ENCODE assay signal across 35 cellular contexts in genomic region chr3:25071846-25072245, GRCh38.
DNase-seq lines count a peak whose midpoint lies in the region; ATAC-seq, FAIRE-seq and TF ChIP-seq lines count a peak whose summit lies in the region.
"Had no signal": no experiment of that assay in that cellular context is flagged by ENCODE, and none has a peak within 500 bp of the region (broad histone marks: within the 10 kb centered on the region; RNA-seq: fewer than 3 reads in every experiment).

No MANE protein-coding gene starts in this region.

- no peak for ATAC-seq in GM23338
- no peak for ATAC-seq in GM19452 (IDR thresholded peaks at IDR 0.05; ENCODE audit: unreplicated experiment)
- ATAC-seq: A549; CD8-positive, alpha-beta T cell had no signal

- H3K27ac Mint-ChIP-seq in GM23338, result no peak overlapping the region
- H3K27ac Mint-ChIP-seq: B cell; CD14-positive monocyte; CD4-positive, alpha-beta memory T cell; CD4-positive, alpha-beta T cell; CD4-positive, CD25-positive, alpha-beta regulatory T cell; CD8-positive, alpha-beta memory T cell; CD8-positive, alpha-beta T cell had no signal

- peak overlapping the region; percentile 98 for H2BK12ac ChIP-seq in trophoblast cell (ENCODE audit: low read length)

- no peak overlapping the region for H3K4ac ChIP-seq in trophoblast cell (ENCODE audit: low read depth, low read length)

- H3K9me2 ChIP-seq in GM23338 (ENCODE audit: insufficient read depth), result no peaks in the 10 kb centered on the region

- H2BK120ac ChIP-seq in trophoblast cell (ENCODE audit: insufficient read depth, low read length, poor library complexity), result peak overlapping the region; percentile 49

- H3F3A ChIP-seq in GM23338 (replicated peaks; ENCODE audit: low read depth), result no peaks in the 10 kb centered on the region

- no peaks in the 10 kb centered on the region for H3K9me3 Mint-ChIP-seq in GM23338

- H3K9ac ChIP-seq in endothelial cell of umbilical vein (replicated peaks; ENCODE audit: extremely low read depth, insufficient read depth, low read length) (no peak overlapping the region), trophoblast cell (ENCODE audit: low read length) (no peak overlapping the region)
- H3K9ac ChIP-seq: BLaER1; BLaER1 treated with 17β-estradiol and CSF1 and Interleukin-3, amounts not matched to agents 10 nM and 100 nM had no signal

- H3K4me1 Mint-ChIP-seq in GM23338, result peaks cover 6% of the 10 kb centered on the region; the same call in 2 of the 3 replicates
- H3K4me1 Mint-ChIP-seq: B cell; CD14-positive monocyte; CD4-positive, alpha-beta memory T cell; CD4-positive, CD25-positive, alpha-beta regulatory T cell; CD8-positive, alpha-beta memory T cell had no signal

- H3K27me3 Mint-ChIP-seq in GM23338 (ENCODE audit: insufficient read depth, low read depth, poor library complexity), result no peaks in the 10 kb centered on the region
- H3K27me3 Mint-ChIP-seq: B cell; CD4-positive, alpha-beta memory T cell; CD4-positive, alpha-beta T cell; CD4-positive, CD25-positive, alpha-beta regulatory T cell; CD8-positive, alpha-beta memory T cell had no signal

- H2AFZ ChIP-seq in GM23338, result peak overlapping the region; percentile 21; the same call in 1 of the 2 replicates
- no peak overlapping the region for H2AFZ ChIP-seq in endothelial cell of umbilical vein (ENCODE audit: low read depth, low read length)
- H2AFZ ChIP-seq in trophoblast cell (ENCODE audit: insufficient read depth, low read length, poor library complexity), result no peak overlapping the region

- no peak overlapping the region for H3K23ac ChIP-seq in trophoblast cell (ENCODE audit: low read length)

- no peak overlapping the region for H3K14ac ChIP-seq in trophoblast cell (ENCODE audit: low read length)

- H3K4me2 ChIP-seq in GM23338 (no peak overlapping the region), endothelial cell of umbilical vein (ENCODE audit: insufficient read depth, low read length) (no peak overlapping the region), trophoblast cell (ENCODE audit: low read length) (no peak overlapping the region)
- H3K4me2 ChIP-seq: A549; BLaER1; BLaER1 treated with 17β-estradiol and CSF1 and Interleukin-3, amounts not matched to agents 10 nM and 100 nM had no signal

- peak overlapping the region; percentile 81 for H2BK5ac ChIP-seq in trophoblast cell (ENCODE audit: low read depth, low read length, poor library complexity)

- POLR2A ChIA-PET in endothelial cell of umbilical vein (lab: Charles Lee), result no interaction called here

- H3K27me3 ChIP-seq in GM23338 (ENCODE audit: insufficient read depth), result no peaks in the 10 kb centered on the region
- H3K27me3 ChIP-seq in endothelial cell of umbilical vein (ENCODE audit: control insufficient read depth in 2 of 2, insufficient read depth in 2 of 2, low read length in 2 of 2), result no peaks in the 10 kb centered on the region
- H3K27me3 ChIP-seq in trophoblast cell (ENCODE audit: insufficient read depth, low read length), result no peaks in the 10 kb centered on the region
- no peaks in the 10 kb centered on the region for H3K27me3 ChIP-seq in SJCRH30
- H3K27me3 ChIP-seq: BE2C; BLaER1; BLaER1 treated with 17β-estradiol and CSF1 and Interleukin-3, amounts not matched to agents 10 nM and 100 nM had no signal

- H3K79me2 ChIP-seq in GM23338 (replicated peaks; ENCODE audit: insufficient read depth) (no peaks in the 10 kb centered on the region), endothelial cell of umbilical vein (ENCODE audit: control insufficient read depth, insufficient read depth, low read length) (no peaks in the 10 kb centered on the region), trophoblast cell (ENCODE audit: control insufficient read depth, insufficient read depth, low read length, poor library complexity) (peaks cover 3% of the 10 kb centered on the region)

- TF ChIP-seq POLR2A in endothelial cell of umbilical vein (IDR thresholded peaks at IDR 0.05; ENCODE audit: low read depth, low read length), result no peak

- dilution Hi-C loops in endothelial cell of umbilical vein (cut with MboI; ENCODE audit: extremely low pct_ligation_motif_present, low sequenced_read_pairs), result no loop called here

- peaks cover 16% of the 10 kb centered on the region for H3K79me1 ChIP-seq in trophoblast cell (ENCODE audit: low read length)

- intact Hi-C loops in endothelial cell of umbilical vein (cut with micrococcal nuclease), result no loop called here

- no peak for DNase-seq in GM23338 (ENCODE audit: low spot score)
- no peak for DNase-seq in endothelial cell of umbilical vein (ENCODE audit: low read depth, low spot score)
- DNase-seq in trophoblast cell, result peak; percentile 72 to 92
- no peak for DNase-seq in coronary artery (ENCODE audit: low spot score)
- DNase-seq in SJCRH30, result no peak
- DNase-seq: 8988T; ACHN; AML-193; BE2C; C1 segment of cervical spinal cord; Caco-2; Calu3; CD4-positive, alpha-beta memory T cell; CD4-positive, alpha-beta T cell; CD4-positive, CD25-positive, alpha-beta regulatory T cell; CD8-positive, alpha-beta memory T cell; CD8-positive, alpha-beta T cell; COR-L47; DMS 273 treated with DMSO at 0.1 percent for 48 hours; DMS153; DMS53; DMS79; DMS79 treated with DMSO at 0.1 percent for 48 hours; DND-41; EL had no signal

- peak; percentile 40 for FAIRE-seq in endothelial cell of umbilical vein (lab: Jason Lieb, UNC)
- FAIRE-seq: A204.1, A549, D721Med had no signal

- no CpG with 5 or more reads among the region's 5 CpGs for WGBS in trophoblast cell (ENCODE audit: extremely low coverage, insufficient coverage, insufficient read length)

- H3K4me3 ChIP-seq in GM23338, result no peak overlapping the region
- H3K4me3 ChIP-seq in endothelial cell of umbilical vein (replicated peaks in 1 of 3; ENCODE audit: insufficient read depth in 1 of 3, low read depth in 1 of 3, low read length in 3 of 3), result no peak overlapping the region
- H3K4me3 ChIP-seq in trophoblast cell (ENCODE audit: low read depth, low read length), result no peak overlapping the region
- H3K4me3 ChIP-seq in coronary artery, result no peak overlapping the region
- H3K4me3 ChIP-seq in SJCRH30, result no peak overlapping the region
- H3K4me3 ChIP-seq: A549; BLaER1; BLaER1 treated with 17β-estradiol and CSF1 and Interleukin-3, amounts not matched to agents 10 nM and 100 nM had no signal

- H3K9me1 ChIP-seq in endothelial cell of umbilical vein (replicated peaks; ENCODE audit: control insufficient read depth, extremely low read depth, insufficient read depth, low read length), result no peaks in the 10 kb centered on the region

- 0 out of 3 replicates have a peak, but pooled peaks cover 3% of the 10 kb centered on the region for H3K36me3 Mint-ChIP-seq in GM23338 (ENCODE audit: low read depth)
- H3K36me3 Mint-ChIP-seq: CD14-positive monocyte; CD4-positive, alpha-beta memory T cell; CD4-positive, CD25-positive, alpha-beta regulatory T cell; CD8-positive, alpha-beta memory T cell; CD8-positive, alpha-beta T cell had no signal

- no peak overlapping the region for H3K4me3 Mint-ChIP-seq in GM23338
- H3K4me3 Mint-ChIP-seq: B cell; CD14-positive monocyte; CD4-positive, alpha-beta memory T cell; CD4-positive, alpha-beta T cell; CD4-positive, CD25-positive, alpha-beta regulatory T cell; CD8-positive, alpha-beta memory T cell; CD8-positive, alpha-beta T cell had no signal

- H3K27ac ChIP-seq in GM23338 (ENCODE audit: low read depth), result no peak overlapping the region
- H3K27ac ChIP-seq in endothelial cell of umbilical vein (ENCODE audit: insufficient read depth, low read depth, low read length), result no peak overlapping the region
- H3K27ac ChIP-seq in trophoblast cell (ENCODE audit: low read depth, low read length), result no peak overlapping the region
- no peak overlapping the region for H3K27ac ChIP-seq in coronary artery
- H3K27ac ChIP-seq in SJCRH30, result no peak overlapping the region
- H3K27ac ChIP-seq: 22Rv1; A549; BLaER1; BLaER1 treated with 17β-estradiol and CSF1 and Interleukin-3, amounts not matched to agents 10 nM and 100 nM; C4-2B had no signal

- H2AK5ac ChIP-seq in trophoblast cell (ENCODE audit: low read length), result peak overlapping the region; percentile 61

- no peak overlapping the region for H4K12ac ChIP-seq in trophoblast cell (ENCODE audit: low read depth, low read length)

- H3K36me3 ChIP-seq in GM23338 (ENCODE audit: insufficient read depth) (no peaks in the 10 kb centered on the region), endothelial cell of umbilical vein (ENCODE audit: control insufficient read depth in 2 of 2, extremely low read depth in 1 of 2, insufficient read depth in 2 of 2, low read length in 2 of 2) (no peaks in the 10 kb centered on the region), trophoblast cell (ENCODE audit: control insufficient read depth in 1 of 2, insufficient read depth in 2 of 2, low read length in 2 of 2) (no peaks in the 10 kb centered on the region), SJCRH30 (no peaks in the 10 kb centered on the region)
- H3K36me3 ChIP-seq: BE2C; BLaER1; BLaER1 treated with 17β-estradiol and CSF1 and Interleukin-3, amounts not matched to agents 10 nM and 100 nM had no signal

- peak overlapping the region; percentile 90 for H4K91ac ChIP-seq in trophoblast cell (ENCODE audit: low read depth, low read length)

- H3K4me1 ChIP-seq in GM23338 (ENCODE audit: insufficient read depth) (no peaks in the 10 kb centered on the region), endothelial cell of umbilical vein (ENCODE audit: control insufficient read depth, extremely low read depth, insufficient read depth, low read length) (no peaks in the 10 kb centered on the region), trophoblast cell (ENCODE audit: control insufficient read depth in 1 of 2, insufficient read depth in 2 of 2, low read length in 2 of 2) (peaks cover 5 to 16% of the 10 kb centered on the region in 2 experiments), SJCRH30 (no peaks in the 10 kb centered on the region)
- H3K4me1 ChIP-seq: A549; BE2C; BLaER1; BLaER1 treated with 17β-estradiol and CSF1 and Interleukin-3, amounts not matched to agents 10 nM and 100 nM; Caco-2 had no signal

- TF ChIP-seq CTCF in GM23338 (conservative IDR thresholded peaks at IDR 0.05; ENCODE audit: low read depth in 2 of 2) (no peak), endothelial cell of umbilical vein (IDR thresholded peaks at IDR 0.05; ENCODE audit: extremely low read depth in 1 of 2, insufficient read depth in 1 of 2, low read depth in 1 of 2, low read length in 2 of 2) (no peak), coronary artery (IDR thresholded peaks at IDR 0.05) (no peak)

- no peak overlapping the region for H3K18ac ChIP-seq in trophoblast cell (ENCODE audit: low read length)

- CTCF ChIA-PET in endothelial cell of umbilical vein (lab: Charles Lee), result no interaction called here

- BruUV-seq in endothelial cell of umbilical vein (replicated peaks; lab: Mats Ljungman, UMichigan), result no TSS peak

- no peaks in the 10 kb centered on the region for H3K9me3 ChIP-seq in endothelial cell of umbilical vein (replicated peaks; ENCODE audit: control insufficient read depth, insufficient read depth, low read length)
- H3K9me3 ChIP-seq in trophoblast cell (ENCODE audit: insufficient read depth, low read depth, low read length), result no peaks in the 10 kb centered on the region
- no peaks in the 10 kb centered on the region for H3K9me3 ChIP-seq in SJCRH30 (replicated peaks)
- H3K9me3 ChIP-seq: A549; BE2C; BLaER1; BLaER1 treated with 17β-estradiol and CSF1 and Interleukin-3, amounts not matched to agents 10 nM and 100 nM; Caco-2 had no signal

- no peaks in the 10 kb centered on the region for H4K20me1 ChIP-seq in GM23338 (replicated peaks; ENCODE audit: insufficient read depth)
- no peaks in the 10 kb centered on the region for H4K20me1 ChIP-seq in endothelial cell of umbilical vein (replicated peaks; ENCODE audit: control insufficient read depth, extremely low read depth, insufficient read depth, low read length)
- H4K20me1 ChIP-seq: BLaER1; BLaER1 treated with 17β-estradiol and CSF1 and Interleukin-3, amounts not matched to agents 10 nM and 100 nM had no signal

- peak overlapping the region; percentile 91 for H4K8ac ChIP-seq in trophoblast cell (ENCODE audit: low read depth, low read length)

Comparison
In these comparisons a context has a peak if more than half of its experiments do, and no peak if none do; other contexts are left out.
1. DNase-seq: peak in trophoblast cell (2 of 2); none in GM23338 (single experiment), endothelial cell of umbilical vein (single experiment), coronary artery (single experiment) and SJCRH30 (0 of 2).